In the genomic region with DNA sequence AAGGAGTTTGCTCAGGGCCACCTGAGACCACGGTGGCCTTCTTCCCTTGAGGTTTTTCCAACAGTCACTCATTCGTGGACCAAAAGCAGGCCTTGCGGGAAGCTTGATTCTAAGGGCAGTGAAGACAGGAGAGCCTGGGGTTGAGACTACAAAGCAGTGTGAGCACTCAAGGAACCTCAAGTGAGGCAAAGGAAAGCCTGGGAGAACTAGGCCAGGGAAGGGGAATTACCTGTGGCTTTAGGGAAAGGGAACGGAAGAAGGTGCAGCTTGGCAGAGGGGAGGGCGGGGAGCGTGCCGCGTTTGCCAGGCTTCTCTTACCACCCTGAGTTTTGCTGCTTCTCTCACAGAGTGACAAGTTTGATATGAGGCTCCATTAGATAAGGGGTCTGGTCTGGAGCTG, we compare ENCODE assay signal across 12 cellular contexts.
"Had no signal": no experiment of that assay in that cellular context is flagged by ENCODE, and none has a peak within 500 bp of the region (broad histone marks: within the 10 kb centered on the region; RNA-seq: fewer than 3 reads in every experiment).

No MANE protein-coding gene starts in this region.

- DNase-seq: activated CD4-positive, alpha-beta T cell treated with anti-CD3 and anti-CD28 coated beads, Interleukin-2, amount 50 U/mL, for 1 hour; activated CD4-positive, CD25-positive, alpha-beta regulatory T cell; activated CD8-positive, alpha-beta memory T cell treated with anti-CD3 and anti-CD28 coated beads, Interleukin-2, amount 10 ng/mL, durations not matched to agents 7 days and 5 days; activated gamma-delta T cell; activated T-cell treated with anti-CD3 and anti-CD28 coated beads, Interleukin-2, amount 50 U/mL, for 48 hours; adrenal gland; endodermal cell; SIG-M5; stimulated activated CD4-positive, alpha-beta T cell treated with anti-CD3 and anti-CD28 coated beads, Interleukin-1b, Interleukin-23, amount 100 ng/mL, for 48 hours; tibial artery had no signal

- H3K27me3 ChIP-seq: adrenal gland, sigmoid colon, tibial artery had no signal

- H3K4me1 Mint-ChIP-seq: endodermal cell had no signal

- H3K9me3 Mint-ChIP-seq: endodermal cell; T-helper 1 cell treated with Interleukin-12 subunit alpha and Interleukin-12 subunit beta and Interleukin-4 antibody, amounts not matched to agents 30 μg/mL and 1 μg/mL, for 36 hours had no signal

- H3K27ac Mint-ChIP-seq: activated CD8-positive, alpha-beta memory T cell treated with anti-CD3 and anti-CD28 coated beads, Interleukin-2, amount 10 ng/mL, durations not matched to agents 7 days and 5 days; endodermal cell; T-helper 1 cell treated with Interleukin-12 subunit alpha and Interleukin-12 subunit beta and Interleukin-4 antibody, amounts not matched to agents 30 μg/mL and 1 μg/mL, for 36 hours had no signal

- H3K27ac ChIP-seq: adrenal gland, tibial artery had no signal

- H3K27me3 Mint-ChIP-seq: activated CD8-positive, alpha-beta memory T cell treated with anti-CD3 and anti-CD28 coated beads, Interleukin-2, amount 10 ng/mL, durations not matched to agents 7 days and 5 days had no signal

- H3K4me3 Mint-ChIP-seq: activated CD8-positive, alpha-beta memory T cell treated with anti-CD3 and anti-CD28 coated beads, Interleukin-2, amount 10 ng/mL, durations not matched to agents 7 days and 5 days; endodermal cell; T-helper 1 cell treated with Interleukin-12 subunit alpha and Interleukin-12 subunit beta and Interleukin-4 antibody, amounts not matched to agents 30 μg/mL and 1 μg/mL, for 36 hours had no signal

- ATAC-seq: activated CD8-positive, alpha-beta memory T cell treated with anti-CD3 and anti-CD28 coated beads, Interleukin-2, amount 10 ng/mL, durations not matched to agents 7 days and 5 days had no signal

- H3K4me3 ChIP-seq: adrenal gland, sigmoid colon, tibial artery had no signal

- H3K9me3 ChIP-seq: adrenal gland, sigmoid colon, tibial artery had no signal
